Comparison of ENCODE assay signal across 1 cellular context in the genomic region with DNA sequence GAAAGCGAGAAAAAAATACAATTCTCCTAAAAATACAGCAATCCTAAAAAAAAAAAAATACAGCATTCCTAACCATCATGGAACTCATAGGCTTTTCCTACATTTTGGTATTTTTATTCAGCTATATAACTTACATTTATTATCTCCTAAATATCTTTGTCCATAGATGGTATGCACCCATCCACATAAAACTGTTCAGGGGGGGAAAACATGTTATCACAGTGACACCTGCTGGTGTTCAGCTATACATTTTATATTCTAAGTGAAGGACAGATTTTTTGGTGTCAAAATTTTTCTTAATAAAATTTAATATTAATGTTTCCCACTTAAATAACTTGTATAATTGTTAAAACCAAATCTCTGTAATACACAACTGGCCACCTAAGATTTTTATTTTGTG.
TF ChIP-seq lines count a peak whose summit lies in the region.

No MANE protein-coding gene starts in this region.

TF ChIP-seq in endothelial cell of umbilical vein, 7 proteins besides CTCF, POLR2A, EP300 and RAD21 (continued from another document):
- TF ChIP-seq JUN (IDR thresholded peaks at IDR 0.05; ENCODE audit: borderline replicate concordance, insufficient read depth, insufficient read length, low read depth): no peak
- TF ChIP-seq, protein P1, sequence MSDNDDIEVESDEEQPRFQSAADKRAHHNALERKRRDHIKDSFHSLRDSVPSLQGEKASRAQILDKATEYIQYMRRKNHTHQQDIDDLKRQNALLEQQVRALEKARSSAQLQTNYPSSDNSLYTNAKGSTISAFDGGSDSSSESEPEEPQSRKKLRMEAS (IDR thresholded peaks at IDR 0.05; ENCODE audit: insufficient read depth, insufficient read length): no peak
- TF ChIP-seq FOS (IDR thresholded peaks at IDR 0.05; ENCODE audit: borderline replicate concordance, insufficient read depth, low read length): no peak
